ENCODE assay signal across 1 cellular context in genomic region chr3:63892773-63893352, GRCh38.
TF ChIP-seq lines count a peak whose summit lies in the region.

No MANE protein-coding gene starts in this region.

TF ChIP-seq in HEK293, 187 proteins besides CTCF, POLR2A, EP300 and RAD21 (continued from another document):
- TF ChIP-seq ZBTB44 (tag by site-specific recombination; IDR thresholded peaks at IDR 0.05) (peak; percentile 70; the same call in 1 of the 2 replicates), ZNF501 (tag by site-specific recombination; IDR thresholded peaks at IDR 0.05) (no peak), SCRT2 (tag by site-specific recombination; IDR thresholded peaks at IDR 0.05) (peak; percentile 97), ZBTB49 (tag by site-specific recombination; IDR thresholded peaks at IDR 0.05; ENCODE audit: low read depth) (no peak), HIC1 (tag by site-specific recombination; IDR thresholded peaks at IDR 0.05) (no peak), ZNF571 (tag by site-specific recombination; IDR thresholded peaks at IDR 0.05) (no peak), ZNF2 (tag by site-specific recombination; IDR thresholded peaks at IDR 0.05) (no peak), BCL11B (tag by site-specific recombination; IDR thresholded peaks at IDR 0.05; ENCODE audit: low read depth) (no peak), PRDM4 (tag by site-specific recombination; IDR thresholded peaks at IDR 0.05) (no peak), GLIS2 (tag by site-specific recombination; IDR thresholded peaks at IDR 0.05) (no peak), ZEB2 (tag by site-specific recombination; IDR thresholded peaks at IDR 0.05) (no peak)
- TF ChIP-seq, protein P1, sequence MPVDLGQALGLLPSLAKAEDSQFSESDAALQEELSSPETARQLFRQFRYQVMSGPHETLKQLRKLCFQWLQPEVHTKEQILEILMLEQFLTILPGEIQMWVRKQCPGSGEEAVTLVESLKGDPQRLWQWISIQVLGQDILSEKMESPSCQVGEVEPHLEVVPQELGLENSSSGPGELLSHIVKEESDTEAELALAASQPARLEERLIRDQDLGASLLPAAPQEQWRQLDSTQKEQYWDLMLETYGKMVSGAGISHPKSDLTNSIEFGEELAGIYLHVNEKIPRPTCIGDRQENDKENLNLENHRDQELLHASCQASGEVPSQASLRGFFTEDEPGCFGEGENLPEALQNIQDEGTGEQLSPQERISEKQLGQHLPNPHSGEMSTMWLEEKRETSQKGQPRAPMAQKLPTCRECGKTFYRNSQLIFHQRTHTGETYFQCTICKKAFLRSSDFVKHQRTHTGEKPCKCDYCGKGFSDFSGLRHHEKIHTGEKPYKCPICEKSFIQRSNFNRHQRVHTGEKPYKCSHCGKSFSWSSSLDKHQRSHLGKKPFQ (tag by site-specific recombination; IDR thresholded peaks at IDR 0.05): peak; percentile 68; the same call in 1 of the 2 replicates
- TF ChIP-seq, protein P2, sequence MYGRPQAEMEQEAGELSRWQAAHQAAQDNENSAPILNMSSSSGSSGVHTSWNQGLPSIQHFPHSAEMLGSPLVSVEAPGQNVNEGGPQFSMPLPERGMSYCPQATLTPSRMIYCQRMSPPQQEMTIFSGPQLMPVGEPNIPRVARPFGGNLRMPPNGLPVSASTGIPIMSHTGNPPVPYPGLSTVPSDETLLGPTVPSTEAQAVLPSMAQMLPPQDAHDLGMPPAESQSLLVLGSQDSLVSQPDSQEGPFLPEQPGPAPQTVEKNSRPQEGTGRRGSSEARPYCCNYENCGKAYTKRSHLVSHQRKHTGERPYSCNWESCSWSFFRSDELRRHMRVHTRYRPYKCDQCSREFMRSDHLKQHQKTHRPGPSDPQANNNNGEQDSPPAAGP (tag by site-specific recombination; IDR thresholded peaks at IDR 0.05): no peak
- TF ChIP-seq, protein P3, sequence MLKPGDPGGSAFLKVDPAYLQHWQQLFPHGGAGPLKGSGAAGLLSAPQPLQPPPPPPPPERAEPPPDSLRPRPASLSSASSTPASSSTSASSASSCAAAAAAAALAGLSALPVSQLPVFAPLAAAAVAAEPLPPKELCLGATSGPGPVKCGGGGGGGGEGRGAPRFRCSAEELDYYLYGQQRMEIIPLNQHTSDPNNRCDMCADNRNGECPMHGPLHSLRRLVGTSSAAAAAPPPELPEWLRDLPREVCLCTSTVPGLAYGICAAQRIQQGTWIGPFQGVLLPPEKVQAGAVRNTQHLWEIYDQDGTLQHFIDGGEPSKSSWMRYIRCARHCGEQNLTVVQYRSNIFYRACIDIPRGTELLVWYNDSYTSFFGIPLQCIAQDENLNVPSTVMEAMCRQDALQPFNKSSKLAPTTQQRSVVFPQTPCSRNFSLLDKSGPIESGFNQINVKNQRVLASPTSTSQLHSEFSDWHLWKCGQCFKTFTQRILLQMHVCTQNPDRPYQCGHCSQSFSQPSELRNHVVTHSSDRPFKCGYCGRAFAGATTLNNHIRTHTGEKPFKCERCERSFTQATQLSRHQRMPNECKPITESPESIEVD (tag by site-specific recombination; IDR thresholded peaks at IDR 0.05): peak; percentile 39; the same call in 1 of the 2 replicates
- TF ChIP-seq, protein P4, sequence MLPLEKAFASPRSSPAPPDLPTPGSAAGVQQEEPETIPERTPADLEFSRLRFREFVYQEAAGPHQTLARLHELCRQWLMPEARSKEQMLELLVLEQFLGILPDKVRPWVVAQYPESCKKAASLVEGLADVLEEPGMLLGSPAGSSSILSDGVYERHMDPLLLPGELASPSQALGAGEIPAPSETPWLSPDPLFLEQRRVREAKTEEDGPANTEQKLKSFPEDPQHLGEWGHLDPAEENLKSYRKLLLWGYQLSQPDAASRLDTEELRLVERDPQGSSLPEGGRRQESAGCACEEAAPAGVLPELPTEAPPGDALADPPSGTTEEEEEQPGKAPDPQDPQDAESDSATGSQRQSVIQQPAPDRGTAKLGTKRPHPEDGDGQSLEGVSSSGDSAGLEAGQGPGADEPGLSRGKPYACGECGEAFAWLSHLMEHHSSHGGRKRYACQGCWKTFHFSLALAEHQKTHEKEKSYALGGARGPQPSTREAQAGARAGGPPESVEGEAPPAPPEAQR (tag by site-specific recombination; IDR thresholded peaks at IDR 0.05): no peak
